ENCODE assay signal across 28 cellular contexts in the genomic region with DNA sequence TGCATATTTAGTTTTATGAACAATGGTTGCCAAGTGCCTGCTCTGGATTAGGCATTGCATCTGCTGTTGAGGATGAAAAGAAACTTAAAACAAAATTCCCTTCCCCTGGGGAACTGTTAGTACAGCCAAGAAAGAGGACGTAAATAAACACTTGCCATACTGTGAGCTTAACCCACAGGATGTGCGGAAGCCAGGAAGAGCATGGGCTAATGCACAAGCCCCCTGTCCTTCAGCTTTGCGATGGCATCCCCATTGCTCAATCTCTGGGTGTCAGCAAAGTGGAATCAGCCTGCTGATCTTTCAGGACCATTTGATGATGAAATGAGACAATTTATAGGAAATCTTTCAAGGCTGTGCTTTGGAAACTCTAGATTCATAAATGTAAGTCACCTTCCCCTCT.
DNase-seq lines count a peak whose midpoint lies in the region; ATAC-seq and TF ChIP-seq lines count a peak whose summit lies in the region.
"Had no signal": no experiment of that assay in that cellular context is flagged by ENCODE, and none has a peak within 500 bp of the region (broad histone marks: within the 10 kb centered on the region; RNA-seq: fewer than 3 reads in every experiment).

No MANE protein-coding gene starts in this region.

- no peaks in the 10 kb centered on the region for H3K27me3 ChIP-seq in IMR-90 (ENCODE audit: control insufficient read depth, insufficient read depth, low read length)
- H3K27me3 ChIP-seq in brain microvascular endothelial cell (replicated peaks) = no peaks in the 10 kb centered on the region
- H3K27me3 ChIP-seq: BLaER1, esophagus muscularis mucosa, vagina had no signal

- peaks cover 4% of the 10 kb centered on the region for H3K9me3 Mint-ChIP-seq in mesothelial cell of epicardium
- H3K9me3 Mint-ChIP-seq: activated T-helper 17 cell treated with anti-CD3 and anti-CD28 coated beads, Interleukin-2, amount 50 U/mL, for 72 hours had no signal

- no peak overlapping the region for H3K23ac ChIP-seq in IMR-90 (ENCODE audit: low read depth, low read length)

- ATAC-seq in IMR-90 (ENCODE audit: low read depth) = peak; percentile 35; the same call in 1 of the 2 replicates
- ATAC-seq: activated CD4-positive, alpha-beta T cell treated with anti-CD3 and anti-CD28 coated beads for 36 hours; activated CD8-positive, alpha-beta T cell treated with anti-CD3 and anti-CD28 coated beads, Interleukin-2, amount 10 ng/mL, durations not matched to agents 7 days and 5 days; activated T-helper 17 cell treated with anti-CD3 and anti-CD28 coated beads, Interleukin-2, amount 50 U/mL, for 72 hours; left lobe of liver had no signal

- no peaks in the 10 kb centered on the region for H3K27me3 Mint-ChIP-seq in mesothelial cell of epicardium (ENCODE audit: low read depth)
- H3K27me3 Mint-ChIP-seq: activated CD4-positive, alpha-beta T cell treated with anti-CD3 and anti-CD28 coated beads for 36 hours; activated T-helper 17 cell treated with anti-CD3 and anti-CD28 coated beads, Interleukin-2, amount 50 U/mL, for 72 hours; memory B cell; stimulated activated naive CD8-positive, alpha-beta T cell treated with anti-CD3 and anti-CD28 coated beads, Interleukin-15, Interleukin-2, amounts not matched to agents 100 ng/mL and 50 ng/mL, for 24 hours had no signal

- no peak overlapping the region for H2BK5ac ChIP-seq in IMR-90 (ENCODE audit: low read depth, low read length, poor library complexity, severe bottlenecking)

- no peak overlapping the region for H2AFZ ChIP-seq in IMR-90 (replicated peaks; ENCODE audit: low read length, poor library complexity)

- H3K14ac ChIP-seq in IMR-90 (replicated peaks; ENCODE audit: low read depth, low read length) = no peak overlapping the region; the same call in 1 of the 2 replicates

- in situ Hi-C loops in IMR-90 (cut with MboI; ENCODE audit: low sequenced_read_pairs) = no loop called here
- in situ Hi-C loops in brain microvascular endothelial cell (cut with HindIII; ENCODE audit: low pct_ligation_motif_present, low sequenced_read_pairs) = no loop called here
- in situ Hi-C loops in G401 (cut with HindIII; ENCODE audit: low sequenced_read_pairs) = no loop called here

- no peak overlapping the region; the same call in 1 of the 2 replicates for H2BK120ac ChIP-seq in IMR-90 (ENCODE audit: low read depth, low read length)

- TF ChIP-seq CTCF in IMR-90 (conservative IDR thresholded peaks at IDR 0.05; ENCODE audit: low read depth, low read length) (no peak), brain microvascular endothelial cell (IDR thresholded peaks at IDR 0.05; ENCODE audit: low read depth, low read length, missing control alignments) (no peak), fibroblast of villous mesenchyme (IDR thresholded peaks at IDR 0.05; ENCODE audit: insufficient read depth, low read depth, low read length) (no peak), mesothelial cell of epicardium (IDR thresholded peaks at IDR 0.05; ENCODE audit: unreplicated experiment) (no peak)

- DNase-seq in IMR-90 = peak; percentile 26
- DNase-seq in brain microvascular endothelial cell = no peak
- peak; percentile 81 for DNase-seq in fibroblast of villous mesenchyme (ENCODE audit: low read depth)
- DNase-seq in smooth muscle cell of the brain vasculature (ENCODE audit: low read depth, low spot score) = peak; percentile 65
- DNase-seq in G401 (ENCODE audit: low spot score) = no peak
- DNase-seq in ecto neural progenitor cell (ENCODE audit: low spot score) = no peak
- no peak for DNase-seq in mesothelial cell of epicardium (ENCODE audit: low spot score in 2 of 2, unreplicated experiment in 2 of 2)
- DNase-seq: activated CD4-positive, alpha-beta T cell treated with anti-CD3 and anti-CD28 coated beads for 36 hours; activated CD8-positive, alpha-beta T cell treated with anti-CD3 and anti-CD28 coated beads, Interleukin-2, amount 10 ng/mL, durations not matched to agents 7 days and 5 days; activated naive CD4-positive, alpha-beta T cell treated with anti-CD3 and anti-CD28 coated beads, Interleukin-2, amount 50 U/mL, for 16 hours; cortex of kidney; glutamatergic neuron; NCI-H146; NCI-H2107; NCI-H345; NCI-H69; stimulated activated CD8-positive, alpha-beta memory T cell treated with anti-CD3 and anti-CD28 coated beads, Interleukin-4, amount 100 ng/mL, for 48 hours; SW 1271 had no signal

- no peak overlapping the region for H2AK5ac ChIP-seq in IMR-90 (ENCODE audit: low read depth, low read length)

- WGBS in IMR-90 (ENCODE audit: extremely low coverage in 2 of 2, insufficient read length in 1 of 2), 2 experiments = 60% methylated on average over 1 of the region's 3 CpGs; no CpG with 5 or more reads in 1 of the 2 experiments

- CTCF ChIA-PET in IMR-90 (lab: Yijun Ruan, JAX) = no interaction called here

- peak overlapping the region in 1 of 2 experiments; percentile 6; a peak in 1 of 4 replicates for H4K8ac ChIP-seq in IMR-90 (ENCODE audit: low read depth in 2 of 2, low read length in 2 of 2)

- H3K9me1 ChIP-seq in IMR-90 (ENCODE audit: insufficient read depth, low read length) = no peaks in the 10 kb centered on the region; the same call in 1 of the 2 replicates

- no peaks in the 10 kb centered on the region for H3K9me3 ChIP-seq in IMR-90 (ENCODE audit: control insufficient read depth, insufficient read depth, low read length)
- H3K9me3 ChIP-seq: BLaER1, HAP-1, thoracic aorta, vagina had no signal

- peaks cover 2% of the 10 kb centered on the region; the same call in 1 of the 2 replicates for H3K4me1 ChIP-seq in IMR-90 (ENCODE audit: control insufficient read depth, insufficient read depth, low read length)
- H3K4me1 ChIP-seq: BLaER1, esophagus muscularis mucosa, HAP-1, vagina had no signal

- no peak overlapping the region for H3K4me3 Mint-ChIP-seq in mesothelial cell of epicardium
- H3K4me3 Mint-ChIP-seq: activated CD4-positive, alpha-beta T cell treated with anti-CD3 and anti-CD28 coated beads for 36 hours; activated CD8-positive, alpha-beta T cell treated with anti-CD3 and anti-CD28 coated beads, Interleukin-2, amount 10 ng/mL, durations not matched to agents 7 days and 5 days; activated T-helper 17 cell treated with anti-CD3 and anti-CD28 coated beads, Interleukin-2, amount 50 U/mL, for 72 hours; memory B cell; stimulated activated naive CD8-positive, alpha-beta T cell treated with anti-CD3 and anti-CD28 coated beads, Interleukin-15, Interleukin-2, amounts not matched to agents 100 ng/mL and 50 ng/mL, for 24 hours had no signal

- no peak overlapping the region for H2AK9ac ChIP-seq in IMR-90 (replicated peaks; ENCODE audit: low read depth, low read length, poor library complexity)

- H3K4ac ChIP-seq in IMR-90 (ENCODE audit: low read depth, low read length) = 0 out of 2 replicates have a peak overlapping the region, but pooled peaks have one; percentile 3

- H3K56ac ChIP-seq in IMR-90 (ENCODE audit: extremely low read depth, insufficient read depth, low read length) = no peak overlapping the region

- H4K20me1 ChIP-seq in IMR-90 (ENCODE audit: insufficient read depth, low read length) = no peaks in the 10 kb centered on the region
- H4K20me1 ChIP-seq: BLaER1 had no signal

- TF ChIP-seq RAD21 in IMR-90 (IDR thresholded peaks at IDR 0.05; ENCODE audit: low read length) = no peak

- no TSS peak for BruUV-seq in IMR-90 (replicated peaks; lab: Mats Ljungman, UMichigan)

- no peaks in the 10 kb centered on the region for H3K79me1 ChIP-seq in IMR-90 (ENCODE audit: low read depth in 1 of 2, low read length in 2 of 2)

- H4K5ac ChIP-seq in IMR-90 (ENCODE audit: low read depth, low read length) = no peak overlapping the region

- peaks cover 4% of the 10 kb centered on the region for H3K4me1 Mint-ChIP-seq in mesothelial cell of epicardium
- H3K4me1 Mint-ChIP-seq: activated CD4-positive, alpha-beta T cell treated with anti-CD3 and anti-CD28 coated beads for 36 hours; activated T-helper 17 cell treated with anti-CD3 and anti-CD28 coated beads, Interleukin-2, amount 50 U/mL, for 72 hours; memory B cell had no signal

- peak overlapping the region; percentile 21; the same call in 1 of the 2 replicates for H2BK20ac ChIP-seq in IMR-90 (ENCODE audit: low read depth, low read length)

- peaks cover 4% of the 10 kb centered on the region for H3K36me3 Mint-ChIP-seq in mesothelial cell of epicardium
- H3K36me3 Mint-ChIP-seq: memory B cell had no signal

- H3K36me3 ChIP-seq in IMR-90 (ENCODE audit: control insufficient read depth, insufficient read depth, low read length) (no peaks in the 10 kb centered on the region), brain microvascular endothelial cell (replicated peaks) (no peaks in the 10 kb centered on the region)
- H3K36me3 ChIP-seq: BLaER1, esophagus muscularis mucosa, HAP-1, thoracic aorta, vagina had no signal

- H3K4me3 ChIP-seq in IMR-90 (ENCODE audit: insufficient read depth, low read depth, low read length) (no peak overlapping the region), brain microvascular endothelial cell (ENCODE audit: low read depth, low read length) (no peak overlapping the region), fibroblast of villous mesenchyme (ENCODE audit: low read depth, low read length) (no peak overlapping the region)
- H3K4me3 ChIP-seq: BLaER1, esophagus muscularis mucosa, HAP-1, thoracic aorta, vagina had no signal

- TF ChIP-seq POLR2A in IMR-90 (IDR thresholded peaks at IDR 0.05; ENCODE audit: low read depth, low read length) = no peak

- dilution Hi-C loops in IMR-90 (cut with HindIII; ENCODE audit: low sequenced_read_pairs, unreplicated experiment) = no loop called here

- H4K91ac ChIP-seq in IMR-90 (ENCODE audit: insufficient read depth, low read depth, low read length) = 0 out of 2 replicates have a peak overlapping the region, but pooled peaks have one; percentile 4

- no peak overlapping the region for H3K18ac ChIP-seq in IMR-90 (ENCODE audit: low read depth, low read length)

- intact Hi-C loops in IMR-90 (cut with micrococcal nuclease) = no loop called here

- no peak overlapping the region for H3K4me2 ChIP-seq in IMR-90 (ENCODE audit: low read depth, low read length)
- H3K4me2 ChIP-seq: BLaER1 had no signal

- H3K27ac ChIP-seq in IMR-90 (ENCODE audit: insufficient read depth, low read length) (no peak overlapping the region), brain microvascular endothelial cell (peak overlapping the region; percentile 77)
- H3K27ac ChIP-seq: BLaER1, esophagus muscularis mucosa, thoracic aorta, vagina, VCaP had no signal

- no peak overlapping the region for H3K9ac ChIP-seq in IMR-90 (ENCODE audit: low read depth, low read length)
- H3K9ac ChIP-seq: BLaER1 had no signal

- no peak overlapping the region for H3K27ac Mint-ChIP-seq in mesothelial cell of epicardium
- H3K27ac Mint-ChIP-seq: activated CD4-positive, alpha-beta T cell treated with anti-CD3 and anti-CD28 coated beads for 36 hours; activated CD8-positive, alpha-beta T cell treated with anti-CD3 and anti-CD28 coated beads, Interleukin-2, amount 10 ng/mL, durations not matched to agents 7 days and 5 days; activated T-helper 17 cell treated with anti-CD3 and anti-CD28 coated beads, Interleukin-2, amount 50 U/mL, for 72 hours; memory B cell; stimulated activated naive CD8-positive, alpha-beta T cell treated with anti-CD3 and anti-CD28 coated beads, Interleukin-15, Interleukin-2, amounts not matched to agents 100 ng/mL and 50 ng/mL, for 24 hours had no signal

- POLR2A ChIA-PET in IMR-90 (lab: Charles Lee; ENCODE audit: unreplicated experiment) = no interaction called here

- H2BK15ac ChIP-seq in IMR-90 (ENCODE audit: low read depth, low read length) = 0 out of 3 replicates have a peak overlapping the region, but pooled peaks have one; percentile 30

Comparison
In these comparisons a context has a peak if more than half of its experiments do, and no peak if none do; other contexts are left out.
1. DNase-seq: peak in IMR-90 (single experiment), fibroblast of villous mesenchyme (single experiment) and smooth muscle cell of the brain vasculature (single experiment); none in brain microvascular endothelial cell (single experiment), G401 (single experiment), ecto neural progenitor cell (single experiment) and mesothelial cell of epicardium (0 of 2).